1 cellular context compared by ENCODE assay signal in genomic region chr12:51907864-51908425, GRCh38.
TF ChIP-seq lines count a peak whose summit lies in the region.

No MANE protein-coding gene starts in this region.

TF ChIP-seq in IMR-90, 13 proteins besides CTCF, POLR2A, EP300 and RAD21:
- TF ChIP-seq RCOR1 (IDR thresholded peaks at IDR 0.05; ENCODE audit: insufficient replicate concordance, low read length): no peak
- no peak for TF ChIP-seq FOS (IDR thresholded peaks at IDR 0.05; ENCODE audit: low read depth, low read length)
TF ChIP-seq in IMR-90: peak in this region for 0.
